21 cellular contexts compared by ENCODE assay signal in the genomic region with DNA sequence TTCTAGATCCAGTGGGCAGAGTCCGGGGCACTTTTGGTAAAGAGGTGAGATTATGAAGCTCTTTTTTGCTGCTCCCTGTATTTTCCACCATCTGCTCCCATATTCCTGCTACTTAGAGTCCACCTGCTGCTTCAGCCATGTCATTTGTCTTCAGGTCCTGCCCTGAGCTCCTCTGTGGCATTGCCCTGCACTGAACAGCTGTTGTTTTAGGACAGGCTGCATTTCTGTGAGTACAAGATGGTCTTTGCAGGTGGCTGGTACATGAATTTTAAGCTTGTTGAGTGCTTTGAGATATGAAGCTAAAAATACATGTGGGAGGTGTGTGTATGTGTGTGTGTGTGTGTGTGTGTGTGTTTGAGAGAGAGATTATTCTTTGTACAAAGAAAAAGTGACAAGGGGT. TPM values are rescaled to one million over a fixed set of nuclear protein-coding genes. Genes with fewer than 3 reads are reported as not detected.
"Had no signal": no experiment of that assay in that cellular context is flagged by ENCODE, and none has a peak within 500 bp of the region (broad histone marks: within the 10 kb centered on the region; RNA-seq: fewer than 3 reads in every experiment).

No MANE protein-coding gene starts in this region.

- H3K9me3 ChIP-seq: left lung, vagina had no signal

- H3K4me1 ChIP-seq: gastroesophageal sphincter, left lung, tibial nerve, vagina had no signal

- H3K4me3 ChIP-seq: gastroesophageal sphincter, hepatocyte, left lung, tibial nerve, vagina had no signal

- H3K27ac Mint-ChIP-seq: activated naive CD4-positive, alpha-beta T cell treated with anti-CD3 and anti-CD28 coated beads for 36 hours; activated naive CD8-positive, alpha-beta T cell treated with anti-CD3 and anti-CD28 coated beads, Interleukin-2, amount 50 U/mL, for 24 hours; activated T-helper 2 cell treated with anti-CD3 and anti-CD28 coated beads, Interferon-gamma antibody, Interleukin-2, Interleukin-4, amounts not matched to agents 10 μg/mL and 5 μg/mL and 100 μg/mL, durations not matched to agents 14 hours and 24 hours and 36 hours; natural killer cell treated with Interleukin-12 subunit alpha and Interleukin-12 subunit beta and Interleukin-15 and Interleukin-18, amount 100 ng/mL, for 72 hours; stimulated activated naive B cell treated with anti-CD40 and anti-IgM and Interleukin-4, amounts not matched to agents 10 μg/mL and 1 μg/mL and 100 μg/mL, for 72 hours; T-helper 2 cell treated with Interferon-gamma antibody and Interleukin-4, amounts not matched to agents 5 μg/mL and 100 μg/mL, for 36 hours had no signal

- H3K4me3 Mint-ChIP-seq: activated naive CD4-positive, alpha-beta T cell treated with anti-CD3 and anti-CD28 coated beads for 36 hours; activated naive CD8-positive, alpha-beta T cell treated with anti-CD3 and anti-CD28 coated beads, Interleukin-2, amount 50 U/mL, for 24 hours; natural killer cell treated with Interleukin-12 subunit alpha and Interleukin-12 subunit beta and Interleukin-15 and Interleukin-18, amount 100 ng/mL, for 72 hours; stimulated activated naive B cell treated with anti-CD40 and anti-IgM and Interleukin-4, amounts not matched to agents 10 μg/mL and 1 μg/mL and 100 μg/mL, for 72 hours; T-helper 2 cell treated with Interferon-gamma antibody and Interleukin-4, amounts not matched to agents 5 μg/mL and 100 μg/mL, for 36 hours had no signal

- H3K36me3 ChIP-seq: gastroesophageal sphincter, left lung, tibial nerve, vagina had no signal

- H3K27me3 ChIP-seq: gastroesophageal sphincter, hepatocyte, left lung, tibial nerve, vagina had no signal

- DNase-seq: activated CD4-positive, alpha-beta T cell treated with anti-CD3 and anti-CD28 coated beads, Interleukin-2, amount 50 U/mL, for 1 hour; activated CD4-positive, CD25-positive, alpha-beta regulatory T cell; activated naive CD4-positive, alpha-beta T cell treated with anti-CD3 and anti-CD28 coated beads for 36 hours; activated naive CD8-positive, alpha-beta T cell treated with anti-CD3 and anti-CD28 coated beads, Interleukin-2, amount 50 U/mL, for 24 hours; aorta; islet precursor cell; left lung; mesenchymal stem cell; stimulated activated CD4-positive, alpha-beta T cell treated with anti-CD3 and anti-CD28 coated beads, Interleukin-4, amount 100 ng/mL, for 1 hour; stimulated activated naive B cell treated with anti-CD40 and anti-IgM and Interleukin-4, amounts not matched to agents 10 μg/mL and 1 μg/mL and 100 μg/mL, for 72 hours had no signal

- H3K4me1 Mint-ChIP-seq: activated naive CD8-positive, alpha-beta T cell treated with anti-CD3 and anti-CD28 coated beads, Interleukin-2, amount 50 U/mL, for 24 hours; stimulated activated naive B cell treated with anti-CD40 and anti-IgM and Interleukin-4, amounts not matched to agents 10 μg/mL and 1 μg/mL and 100 μg/mL, for 72 hours had no signal

- H3K36me3 Mint-ChIP-seq: natural killer cell treated with Interleukin-12 subunit alpha and Interleukin-12 subunit beta and Interleukin-15 and Interleukin-18, amount 100 ng/mL, for 72 hours; stimulated activated naive B cell treated with anti-CD40 and anti-IgM and Interleukin-4, amounts not matched to agents 10 μg/mL and 1 μg/mL and 100 μg/mL, for 72 hours had no signal

- H3K27ac ChIP-seq: gastroesophageal sphincter, hepatocyte, left lung, tibial nerve, vagina had no signal

- H3K27me3 Mint-ChIP-seq: activated naive CD8-positive, alpha-beta T cell treated with anti-CD3 and anti-CD28 coated beads, Interleukin-2, amount 50 U/mL, for 24 hours; stimulated activated naive B cell treated with anti-CD40 and anti-IgM and Interleukin-4, amounts not matched to agents 10 μg/mL and 1 μg/mL and 100 μg/mL, for 72 hours had no signal

- H3K9me3 Mint-ChIP-seq: activated naive CD8-positive, alpha-beta T cell treated with anti-CD3 and anti-CD28 coated beads, Interleukin-2, amount 50 U/mL, for 24 hours; activated T-helper 2 cell treated with anti-CD3 and anti-CD28 coated beads, Interferon-gamma antibody, Interleukin-2, Interleukin-4, amounts not matched to agents 10 μg/mL and 5 μg/mL and 100 μg/mL, durations not matched to agents 14 hours and 24 hours and 36 hours; T-helper 2 cell treated with Interferon-gamma antibody and Interleukin-4, amounts not matched to agents 5 μg/mL and 100 μg/mL, for 36 hours had no signal

RNA-seq across cellular contexts. Expression of gene MT1HL1, which starts 21.9 kb away (rescaled TPM):
- total RNA-seq: activated naive CD4-positive, alpha-beta T cell treated with anti-CD3 and anti-CD28 coated beads for 36 hours; activated T-helper 2 cell treated with anti-CD3 and anti-CD28 coated beads, Interferon-gamma antibody, Interleukin-2, Interleukin-4, amounts not matched to agents 10 μg/mL and 5 μg/mL and 100 μg/mL, durations not matched to agents 14 hours and 24 hours and 36 hours; aorta; dermis microvascular lymphatic vessel endothelial cell; epithelial cell of proximal tubule; gastroesophageal sphincter; hepatocyte; left lung; natural killer cell treated with Interleukin-12 subunit alpha and Interleukin-12 subunit beta and Interleukin-15 and Interleukin-18, amount 100 ng/mL, for 72 hours; renal cortical epithelial cell; skeletal muscle tissue; tibial nerve; vagina had no signal
- polyA plus RNA-seq: aorta, hepatocyte had no signal

RNA-seq across cellular contexts. Expression of gene RYR2, which starts 59.6 kb away (rescaled TPM):
- total RNA-seq: activated naive CD4-positive, alpha-beta T cell treated with anti-CD3 and anti-CD28 coated beads for 36 hours had no signal
